In the genomic region with DNA sequence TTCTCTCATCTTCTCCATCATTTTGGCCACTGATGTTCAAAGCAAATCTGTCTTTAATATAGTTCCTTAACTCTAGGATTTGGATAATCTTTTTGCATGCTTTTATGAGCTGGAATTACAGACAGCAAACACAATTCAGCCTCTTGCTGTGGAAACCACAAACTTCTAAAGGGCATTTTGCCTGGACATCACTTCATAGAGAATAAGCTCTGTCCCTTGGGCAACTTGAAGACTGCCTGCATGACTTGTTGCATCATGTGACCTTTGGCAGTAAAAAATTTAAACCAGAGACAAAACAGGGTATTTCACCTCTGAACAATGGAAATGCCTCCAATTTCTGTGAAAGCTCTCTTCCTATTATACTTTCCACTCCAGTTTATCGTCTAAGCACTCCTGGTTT, we compare ENCODE assay signal across 16 cellular contexts.
"Had no signal": no experiment of that assay in that cellular context is flagged by ENCODE, and none has a peak within 500 bp of the region (broad histone marks: within the 10 kb centered on the region; RNA-seq: fewer than 3 reads in every experiment).

No MANE protein-coding gene starts in this region.

- H3K36me3 ChIP-seq: left ventricle myocardium inferior, ovary, SJCRH30, tibial artery had no signal

- H3K9me3 ChIP-seq: left ventricle myocardium inferior, ovary, SJCRH30, tibial artery had no signal

- H3K4me1 ChIP-seq: left ventricle myocardium inferior, SJCRH30 had no signal

- H3K27ac ChIP-seq: epithelial cell of prostate, hepatocyte, left ventricle myocardium inferior, ovary, SJCRH30 had no signal

- ATAC-seq: activated CD8-positive, alpha-beta memory T cell treated with anti-CD3 and anti-CD28 coated beads, Interleukin-2, amount 10 ng/mL, durations not matched to agents 7 days and 5 days; effector memory CD8-positive, alpha-beta T cell had no signal

- H2AFZ ChIP-seq: hepatocyte had no signal

- H3K79me2 ChIP-seq: hepatocyte had no signal

- H3K27me3 ChIP-seq: hepatocyte, ovary, tibial artery had no signal

- H3K4me2 ChIP-seq: hepatocyte had no signal

- DNase-seq: activated CD4-positive, alpha-beta T cell treated with anti-CD3 and anti-CD28 coated beads, Interleukin-2, amount 50 U/mL, for 4 hours; activated CD4-positive, CD25-positive, alpha-beta regulatory T cell treated with anti-CD3 and anti-CD28 coated beads, Interleukin-2, amount 50 U/mL, for 72 hours; activated CD8-positive, alpha-beta memory T cell treated with anti-CD3 and anti-CD28 coated beads, Interleukin-2, amount 10 ng/mL, durations not matched to agents 7 days and 5 days; activated effector memory CD4-positive, alpha-beta T cell treated with Interleukin-2 at 50 U/mL for 16 hours; activated T-cell treated with anti-CD3 and anti-CD28 coated beads, Interleukin-2, amount 50 U/mL, for 24 hours; cortex of kidney; effector memory CD8-positive, alpha-beta T cell; kidney; left ventricle myocardium inferior; ovary; SJCRH30; SW 1271; tibial artery had no signal

- H3K4me3 ChIP-seq: hepatocyte, left ventricle myocardium inferior, ovary, SJCRH30, skin epidermis, tibial artery had no signal
